ENCODE assay signal across 10 cellular contexts in the genomic region with DNA sequence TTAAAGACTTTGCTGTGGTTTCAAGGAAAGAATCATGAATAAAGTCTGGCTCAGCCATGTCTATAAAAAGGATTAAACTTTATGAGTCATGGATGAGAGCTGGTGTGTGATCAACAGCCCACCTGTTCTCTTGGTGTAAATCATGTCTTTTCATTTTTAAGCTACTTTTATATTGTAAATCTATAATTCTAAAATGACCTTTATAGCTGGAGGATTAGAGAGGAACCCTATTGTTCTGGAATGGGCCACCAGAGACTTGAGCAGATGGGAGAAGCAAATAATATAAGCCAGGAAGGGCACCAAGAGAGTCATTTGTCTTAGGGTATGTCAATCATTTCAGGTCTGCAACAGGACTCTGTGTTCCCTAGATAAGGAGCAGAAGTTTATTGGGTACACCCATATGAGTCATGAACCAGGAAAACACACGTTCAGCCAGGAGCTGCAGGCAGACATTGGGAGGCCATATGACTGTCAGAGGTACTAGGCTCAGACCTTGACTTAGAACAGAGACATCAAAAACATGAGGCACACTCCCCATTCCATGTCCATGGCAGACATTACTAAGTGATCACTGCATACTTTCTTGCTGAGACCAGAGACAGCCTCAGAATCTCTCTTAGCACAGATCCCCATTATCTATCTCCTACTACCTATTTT. TPM values are rescaled to one million over a fixed set of nuclear protein-coding genes. Genes with fewer than 3 reads are reported as not detected.
DNase-seq lines count a peak whose midpoint lies in the region; ATAC-seq and TF ChIP-seq lines count a peak whose summit lies in the region.
"Had no signal": no experiment of that assay in that cellular context is flagged by ENCODE, and none has a peak within 500 bp of the region (broad histone marks: within the 10 kb centered on the region; RNA-seq: fewer than 3 reads in every experiment).

No MANE protein-coding gene starts in this region.

- TF ChIP-seq CTCF in BJ (IDR thresholded peaks at IDR 0.05; ENCODE audit: insufficient read depth, low read depth, low read length): no peak
- no peak for TF ChIP-seq CTCF in astrocyte of the spinal cord (IDR thresholded peaks at IDR 0.05; ENCODE audit: low read depth, low read length)
- no peak for TF ChIP-seq CTCF in left lung (IDR thresholded peaks at IDR 0.05)

- peaks cover 0 to 3% of the 10 kb centered on the region in 2 donors for H3K4me1 ChIP-seq in left lung

- no peaks in the 10 kb centered on the region for H3K9me3 ChIP-seq in left lung
- H3K9me3 ChIP-seq: neutrophil had no signal

- H3K4me1 Mint-ChIP-seq in stimulated activated effector memory CD8-positive, alpha-beta T cell treated with anti-CD3 and anti-CD28 coated beads, Interleukin-12 subunit alpha, Interleukin-12 subunit beta, amount 100 ng/mL, for 72 hours: peaks cover 22% of the 10 kb centered on the region
- peaks cover 4% of the 10 kb centered on the region for H3K4me1 Mint-ChIP-seq in activated CD4-positive, alpha-beta T cell treated with anti-CD3 and anti-CD28 coated beads for 36 hours

- no peaks in the 10 kb centered on the region for H3K36me3 Mint-ChIP-seq in stimulated activated effector memory CD8-positive, alpha-beta T cell treated with anti-CD3 and anti-CD28 coated beads, Interleukin-12 subunit alpha, Interleukin-12 subunit beta, amount 100 ng/mL, for 72 hours
- H3K36me3 Mint-ChIP-seq in activated CD4-positive, alpha-beta T cell treated with anti-CD3 and anti-CD28 coated beads for 36 hours (ENCODE audit: low read depth): no peaks in the 10 kb centered on the region

- peak; percentile 1 for DNase-seq in BJ (ENCODE audit: low read depth)
- DNase-seq in HuH-7.5 (ENCODE audit: low spot score): peak; percentile 18
- DNase-seq in astrocyte of the spinal cord (ENCODE audit: low read depth, low spot score): peak; percentile 11
- DNase-seq in left lung: no peak
- no peak for DNase-seq in stimulated activated effector memory CD8-positive, alpha-beta T cell treated with anti-CD3 and anti-CD28 coated beads, Interleukin-12 subunit alpha, Interleukin-12 subunit beta, amount 100 ng/mL, for 72 hours (ENCODE audit: low spot score in 2 of 2)
- no peak for DNase-seq in activated CD4-positive, alpha-beta T cell treated with anti-CD3 and anti-CD28 coated beads for 36 hours
- DNase-seq in NOMO-1 treated with dmso at 0.1 percent for 144 hours (lab: John Stamatoyannopoulos, UW; ENCODE audit: unreplicated experiment): no peak
- DNase-seq in NCI-H2029 (lab: John Stamatoyannopoulos, UW): no peak
- DNase-seq: T-helper 17 cell had no signal

- ATAC-seq in left lung: peak; percentile 76
- no peak for ATAC-seq in stimulated activated effector memory CD8-positive, alpha-beta T cell treated with anti-CD3 and anti-CD28 coated beads, Interleukin-12 subunit alpha, Interleukin-12 subunit beta, amount 100 ng/mL, for 72 hours
- ATAC-seq in activated CD4-positive, alpha-beta T cell treated with anti-CD3 and anti-CD28 coated beads for 36 hours: no peak
- ATAC-seq: T-helper 17 cell had no signal

- in situ Hi-C loops in astrocyte of the spinal cord (cut with HindIII; ENCODE audit: low sequenced_read_pairs): no loop called here

- H3K4me3 ChIP-seq in BJ (ENCODE audit: low read depth, low read length) (no peak overlapping the region), astrocyte of the spinal cord (ENCODE audit: low read depth, low read length) (no peak overlapping the region), left lung (no peak overlapping the region)

- no peak overlapping the region for H3K27ac Mint-ChIP-seq in stimulated activated effector memory CD8-positive, alpha-beta T cell treated with anti-CD3 and anti-CD28 coated beads, Interleukin-12 subunit alpha, Interleukin-12 subunit beta, amount 100 ng/mL, for 72 hours
- H3K27ac Mint-ChIP-seq in activated CD4-positive, alpha-beta T cell treated with anti-CD3 and anti-CD28 coated beads for 36 hours: no peak overlapping the region
- H3K27ac Mint-ChIP-seq: T-helper 17 cell had no signal

- H3K4me3 Mint-ChIP-seq in stimulated activated effector memory CD8-positive, alpha-beta T cell treated with anti-CD3 and anti-CD28 coated beads, Interleukin-12 subunit alpha, Interleukin-12 subunit beta, amount 100 ng/mL, for 72 hours: no peak overlapping the region
- no peak overlapping the region for H3K4me3 Mint-ChIP-seq in activated CD4-positive, alpha-beta T cell treated with anti-CD3 and anti-CD28 coated beads for 36 hours
- H3K4me3 Mint-ChIP-seq: T-helper 17 cell had no signal

- H3K27ac ChIP-seq in left lung: peak overlapping the region in 1 of 2 donors; percentile 41
- H3K27ac ChIP-seq: neutrophil had no signal

- intact Hi-C loops in left lung (cut with DNase I): no loop called here
- intact Hi-C loops in activated CD4-positive, alpha-beta T cell treated with anti-CD3 and anti-CD28 coated beads for 36 hours (cut with DNase I, micrococcal nuclease): no loop called here

- H3K27me3 ChIP-seq in BJ (ENCODE audit: control insufficient read depth, insufficient read depth, low read length) (peaks cover 6% of the 10 kb centered on the region; the same call in 1 of the 2 replicates), left lung (no peaks in the 10 kb centered on the region)
- H3K27me3 ChIP-seq: neutrophil had no signal

- H3K36me3 ChIP-seq in BJ (ENCODE audit: control insufficient read depth, insufficient read depth, low read length): no peaks in the 10 kb centered on the region
- H3K36me3 ChIP-seq in left lung: no peaks in the 10 kb centered on the region
- H3K36me3 ChIP-seq: neutrophil had no signal

- H3K27me3 Mint-ChIP-seq in activated CD4-positive, alpha-beta T cell treated with anti-CD3 and anti-CD28 coated beads for 36 hours: peaks cover 20% of the 10 kb centered on the region

- POLR2A ChIA-PET in BJ (lab: Charles Lee): no interaction called here
- POLR2A ChIA-PET in activated CD4-positive, alpha-beta T cell treated with anti-CD3 and anti-CD28 coated beads for 36 hours (lab: Charles Lee): interaction anchor here (1.8 kb wide), 1 partner anchor 49 kb away, joined by 5 read pairs; a partner anchor contains a TSS

- CTCF ChIA-PET in BJ (lab: Yijun Ruan, JAX): interaction anchor here (0.9 to 1.3 kb wide), 2 partner anchors 9 to 81 kb away, joined by 3 to 4 read pairs; no protein-coding TSS in a partner anchor
- CTCF ChIA-PET in activated CD4-positive, alpha-beta T cell treated with anti-CD3 and anti-CD28 coated beads for 36 hours (lab: Charles Lee): no interaction called here

- H3K9me3 Mint-ChIP-seq in stimulated activated effector memory CD8-positive, alpha-beta T cell treated with anti-CD3 and anti-CD28 coated beads, Interleukin-12 subunit alpha, Interleukin-12 subunit beta, amount 100 ng/mL, for 72 hours: no peaks in the 10 kb centered on the region
- H3K9me3 Mint-ChIP-seq in activated CD4-positive, alpha-beta T cell treated with anti-CD3 and anti-CD28 coated beads for 36 hours (ENCODE audit: low read depth): no peaks in the 10 kb centered on the region

RNA-seq across cellular contexts. Expression of a gene that starts 49.3 kb away (rescaled TPM):
- 52.7 and 134 TPM in 2 replicates for polyA plus RNA-seq in BJ (2011; rRNA removed)
- polyA minus RNA-seq in BJ (2011; rRNA and poly(A)+ RNA removed): 27.7 and 34.5 TPM in 2 replicates
- total RNA-seq in left lung: 10 to 100 TPM; 76.0 to 87.0 TPM
- total RNA-seq in activated CD4-positive, alpha-beta T cell treated with anti-CD3 and anti-CD28 coated beads for 36 hours: 100 to 1,000 TPM; 135 to 194 TPM

Comparison
In these comparisons a context has a peak if more than half of its experiments do, and no peak if none do; other contexts are left out.
1. DNase-seq: peak in BJ (single experiment), HuH-7.5 (single experiment) and astrocyte of the spinal cord (single experiment); none in left lung (0 of 2), stimulated activated effector memory CD8-positive, alpha-beta T cell treated with anti-CD3 and anti-CD28 coated beads, Interleukin-12 subunit alpha, Interleukin-12 subunit beta, amount 100 ng/mL, for 72 hours (0 of 2), activated CD4-positive, alpha-beta T cell treated with anti-CD3 and anti-CD28 coated beads for 36 hours (single experiment), NOMO-1 treated with dmso at 0.1 percent for 144 hours (single experiment) and NCI-H2029 (single experiment).